ENCODE assay signal across 26 cellular contexts in genomic region chr18:69435000-69435399, GRCh38. TPM values are rescaled to one million over a fixed set of nuclear protein-coding genes. Genes with fewer than 3 reads are reported as not detected.
"Had no signal": no experiment of that assay in that cellular context is flagged by ENCODE, and none has a peak within 500 bp of the region (broad histone marks: within the 10 kb centered on the region; RNA-seq: fewer than 3 reads in every experiment).

No MANE protein-coding gene starts in this region.

- H3K36me3 ChIP-seq: esophagus squamous epithelium, gastrocnemius medialis, heart right ventricle, left lung, lower lobe of right lung had no signal

- H3K4me1 ChIP-seq: esophagus squamous epithelium, gastrocnemius medialis, heart right ventricle, left lung, lower lobe of right lung had no signal

- H3K4me3 ChIP-seq: esophagus squamous epithelium, gastrocnemius medialis, heart right ventricle, left lung, lower lobe of right lung, mucosa of descending colon had no signal

- H3K9me3 ChIP-seq: gastrocnemius medialis had no signal

- H3K27ac ChIP-seq: epithelial cell of prostate, esophagus squamous epithelium, gastrocnemius medialis, heart right ventricle, left lung, lower lobe of right lung had no signal

- H3K27me3 ChIP-seq: esophagus squamous epithelium, gastrocnemius medialis, heart right ventricle, left lung had no signal

- ATAC-seq: effector memory CD8-positive, alpha-beta T cell; esophagus mucosa; gastrocnemius medialis; heart right ventricle; left cardiac atrium; left lung; left ventricle myocardium superior; lower lobe of right lung; mucosa of descending colon; naive thymus-derived CD8-positive, alpha-beta T cell had no signal

- DNase-seq: cortex of kidney; effector CD8-positive, alpha-beta T cell; effector memory CD8-positive, alpha-beta T cell; endodermal cell; erythroblast; esophagus squamous epithelium; foreskin fibroblast; foreskin melanocyte; gastrocnemius medialis; glutamatergic neuron; head of caudate nucleus; heart right ventricle; hippocampal formation; left cardiac atrium; left lung; left ventricle myocardium superior; lower lobe of right lung; mesenchymal stem cell; mucosa of descending colon; naive B cell; naive thymus-derived CD8-positive, alpha-beta T cell had no signal

- FAIRE-seq: islet of Langerhans, keratinocyte had no signal

RNA-seq across cellular contexts. Expression of gene DOK6, which starts 34.3 kb away (rescaled TPM):
- total RNA-seq: myocyte; naive thymus-derived CD8-positive, alpha-beta T cell had no signal
- polyA plus RNA-seq: keratinocyte had no signal
